Comparison of ENCODE assay signal across 8 cellular contexts in genomic region chr1:201982082-201982922, GRCh38. TPM values are rescaled to one million over a fixed set of nuclear protein-coding genes. Genes with fewer than 3 reads are reported as not detected.
A peak's percentile ranks its signal among the peaks of the same experiment; 100 is the strongest.
DNase-seq lines count a peak whose midpoint lies in the region; ATAC-seq and TF ChIP-seq lines count a peak whose summit lies in the region.

RNPEP (plus strand) TSS chr1:201982648; CDS start chr1:201982667, 19 bp downstream.

- TF ChIP-seq CTCF in CD8-positive, alpha-beta T cell (IDR thresholded peaks at IDR 0.05): no peak
- TF ChIP-seq CTCF in fibroblast of mammary gland (conservative IDR thresholded peaks at IDR 0.05; ENCODE audit: control insufficient read depth, insufficient read depth, low read depth, low read length): no peak

- peak within 1 kb of the TSS; percentile 53 for H3K27ac ChIP-seq in CD8-positive, alpha-beta T cell (ENCODE audit: low read depth, low read length)

- H3K9me3 Mint-ChIP-seq in CD8-positive, alpha-beta T cell: no peaks in the 10 kb centered on the region
- H3K9me3 Mint-ChIP-seq in activated T-helper 17 cell treated with anti-CD3 and anti-CD28 coated beads, Interleukin-2, amount 50 U/mL, for 72 hours: no peaks in the 10 kb centered on the region
- H3K9me3 Mint-ChIP-seq in natural killer cell treated with Interleukin-12 subunit alpha and Interleukin-12 subunit beta and Interleukin-15 and Interleukin-18, amount 100 ng/mL, for 72 hours: no peaks in the 10 kb centered on the region

- H3K27me3 ChIP-seq in CD8-positive, alpha-beta T cell (ENCODE audit: insufficient read depth, low read length): no peaks in the 10 kb centered on the region

- POLR2A ChIA-PET in CD8-positive, alpha-beta T cell (lab: Charles Lee): interaction anchor here (1.3 kb wide), 3 partner anchors 9 to 19 kb away, joined by 3 to 5 read pairs (median 4); no protein-coding TSS in a partner anchor

- ATAC-seq in CD8-positive, alpha-beta T cell: peak; percentile 76
- ATAC-seq in HG03439 (IDR thresholded peaks at IDR 0.05; ENCODE audit: unreplicated experiment): peak; percentile 62
- ATAC-seq in activated T-helper 17 cell treated with anti-CD3 and anti-CD28 coated beads, Interleukin-2, amount 50 U/mL, for 72 hours (replicated peaks): peak; percentile 83
- peak; percentile 92 to 95 for ATAC-seq in natural killer cell treated with Interleukin-12 subunit alpha and Interleukin-12 subunit beta and Interleukin-15 and Interleukin-18, amount 100 ng/mL, for 72 hours
- ATAC-seq in stimulated activated naive CD8-positive, alpha-beta T cell treated with anti-CD3 and anti-CD28 coated beads, Interleukin-15, Interleukin-2, amounts not matched to agents 100 U/mL and 50 U/mL, for 24 hours: peak; percentile 87

- H3K4me1 ChIP-seq in CD8-positive, alpha-beta T cell (ENCODE audit: insufficient read depth, low read length): peaks cover 16% of the 10 kb centered on the region

- H3K36me3 Mint-ChIP-seq in CD8-positive, alpha-beta T cell: peaks cover 13% of the 10 kb centered on the region
- H3K36me3 Mint-ChIP-seq in activated T-helper 17 cell treated with anti-CD3 and anti-CD28 coated beads, Interleukin-2, amount 50 U/mL, for 72 hours (ENCODE audit: low read depth): peaks cover 4% of the 10 kb centered on the region
- H3K36me3 Mint-ChIP-seq in natural killer cell treated with Interleukin-12 subunit alpha and Interleukin-12 subunit beta and Interleukin-15 and Interleukin-18, amount 100 ng/mL, for 72 hours: no peaks in the 10 kb centered on the region

- no peaks in the 10 kb centered on the region for H3K36me3 ChIP-seq in CD8-positive, alpha-beta T cell (ENCODE audit: insufficient read depth, low read length)

- H3K4me3 Mint-ChIP-seq in CD8-positive, alpha-beta T cell: peak within 1 kb of the TSS; percentile 96
- peak within 1 kb of the TSS; percentile 96 for H3K4me3 Mint-ChIP-seq in activated T-helper 17 cell treated with anti-CD3 and anti-CD28 coated beads, Interleukin-2, amount 50 U/mL, for 72 hours
- H3K4me3 Mint-ChIP-seq in natural killer cell treated with Interleukin-12 subunit alpha and Interleukin-12 subunit beta and Interleukin-15 and Interleukin-18, amount 100 ng/mL, for 72 hours: peak within 1 kb of the TSS; percentile 98

- no peaks in the 10 kb centered on the region for H3K9me3 ChIP-seq in CD8-positive, alpha-beta T cell (ENCODE audit: low read length)

- H3K4me3 ChIP-seq in CD8-positive, alpha-beta T cell (ENCODE audit: low read depth, low read length): peak within 1 kb of the TSS; percentile 64
- H3K4me3 ChIP-seq in fibroblast of mammary gland (ENCODE audit: control insufficient read depth, low read depth, low read length): peak within 1 kb of the TSS; percentile 84

- DNase-seq in CD8-positive, alpha-beta T cell: peak; percentile 47 to 85 (median 64)
- peak; percentile 83 for DNase-seq in GM19238 (ENCODE audit: insufficient read length, low spot score)
- peak; percentile 48 for DNase-seq in fibroblast of mammary gland (ENCODE audit: low read depth)
- peak; percentile 83 for DNase-seq in natural killer cell treated with Interleukin-12 subunit alpha and Interleukin-12 subunit beta and Interleukin-15 and Interleukin-18, amount 100 ng/mL, for 72 hours (ENCODE audit: low spot score)
- peak; percentile 81 for DNase-seq in stimulated activated naive CD8-positive, alpha-beta T cell treated with anti-CD3 and anti-CD28 coated beads, Interleukin-15, Interleukin-2, amounts not matched to agents 100 U/mL and 50 U/mL, for 24 hours

- peak within 1 kb of the TSS; percentile 92 for H3K27ac Mint-ChIP-seq in CD8-positive, alpha-beta T cell
- peak within 1 kb of the TSS; percentile 93 for H3K27ac Mint-ChIP-seq in activated T-helper 17 cell treated with anti-CD3 and anti-CD28 coated beads, Interleukin-2, amount 50 U/mL, for 72 hours
- H3K27ac Mint-ChIP-seq in natural killer cell treated with Interleukin-12 subunit alpha and Interleukin-12 subunit beta and Interleukin-15 and Interleukin-18, amount 100 ng/mL, for 72 hours: peak within 1 kb of the TSS; percentile 78 to 87

- CTCF ChIA-PET in CD8-positive, alpha-beta T cell (lab: Charles Lee): interaction anchor here (1.5 to 5.2 kb wide), 3 partner anchors 18 to 86 kb away, joined by 4 to 31 read pairs (median 6); no protein-coding TSS in a partner anchor

- H3K27me3 Mint-ChIP-seq in CD8-positive, alpha-beta T cell (ENCODE audit: low read depth): peaks cover 2% of the 10 kb centered on the region
- no peaks in the 10 kb centered on the region for H3K27me3 Mint-ChIP-seq in activated T-helper 17 cell treated with anti-CD3 and anti-CD28 coated beads, Interleukin-2, amount 50 U/mL, for 72 hours
- no peaks in the 10 kb centered on the region for H3K27me3 Mint-ChIP-seq in natural killer cell treated with Interleukin-12 subunit alpha and Interleukin-12 subunit beta and Interleukin-15 and Interleukin-18, amount 100 ng/mL, for 72 hours

- intact Hi-C loops in CD8-positive, alpha-beta T cell (cut with DNase I, micrococcal nuclease): loop anchor here (1.0 to 5.0 kb wide), 2 partner anchors 27 to 155 kb away; partner anchors contain the start of genes TIMM17A (in 2 of the 2) and IPO9 (in 1 of the 2)

- peaks cover 32% of the 10 kb centered on the region for H3K4me1 Mint-ChIP-seq in CD8-positive, alpha-beta T cell (ENCODE audit: low read depth)
- peaks cover 19% of the 10 kb centered on the region for H3K4me1 Mint-ChIP-seq in activated T-helper 17 cell treated with anti-CD3 and anti-CD28 coated beads, Interleukin-2, amount 50 U/mL, for 72 hours
- H3K4me1 Mint-ChIP-seq in natural killer cell treated with Interleukin-12 subunit alpha and Interleukin-12 subunit beta and Interleukin-15 and Interleukin-18, amount 100 ng/mL, for 72 hours (ENCODE audit: low read depth in 2 of 2): peaks cover 23 to 29% of the 10 kb centered on the region in 2 donors

TF ChIP-seq in PFSK-1, 5 proteins besides CTCF, POLR2A, EP300 and RAD21:
- TF ChIP-seq TAF1 (IDR thresholded peaks at IDR 0.05; ENCODE audit: borderline replicate concordance, insufficient read depth, low read length): 0 out of 2 replicates have a peak, but pooled peaks have one; percentile 50
- no peak for TF ChIP-seq SIN3A (IDR thresholded peaks at IDR 0.05; ENCODE audit: borderline replicate concordance, insufficient read depth, low read length)
- no peak for TF ChIP-seq FOXP2 (optimal IDR thresholded peaks at IDR 0.05; ENCODE audit: borderline replicate concordance, extremely low read depth, extremely low read length, insufficient read depth)
TF ChIP-seq in PFSK-1: peak in this region for 1.

RNA-seq across cellular contexts. Expression of gene RNPEP, which starts in this region (rescaled TPM):
- 10 to 100 TPM; 16.8 to 21.1 TPM for total RNA-seq in CD8-positive, alpha-beta T cell
- polyA plus RNA-seq in PFSK-1 (2012; ENCODE audit: insufficient read length, low read depth): 37.6 TPM
- 10 to 100 TPM; 36.9 to 39.8 TPM for total RNA-seq in activated T-helper 17 cell treated with anti-CD3 and anti-CD28 coated beads, Interleukin-2, amount 50 U/mL, for 72 hours
- total RNA-seq in natural killer cell treated with Interleukin-12 subunit alpha and Interleukin-12 subunit beta and Interleukin-15 and Interleukin-18, amount 100 ng/mL, for 72 hours: 10 to 100 TPM; 50.1 to 54.3 TPM

Comparison
In these comparisons a context has a peak if more than half of its experiments do, and no peak if none do; other contexts are left out.
1. Peak in every context shown above with its lines: DNase-seq, ATAC-seq, H3K4me3 ChIP-seq and H3K27ac ChIP-seq.